Comparison of ENCODE assay signal across 23 cellular contexts in genomic region chr9:123417289-123418051, GRCh38.
A peak's percentile ranks its signal among the peaks of the same experiment; 100 is the strongest.
DNase-seq lines count a peak whose midpoint lies in the region; ATAC-seq, FAIRE-seq and TF ChIP-seq lines count a peak whose summit lies in the region.
"Had no signal": no experiment of that assay in that cellular context is flagged by ENCODE, and none has a peak within 500 bp of the region (broad histone marks: within the 10 kb centered on the region; RNA-seq: fewer than 3 reads in every experiment).

No MANE protein-coding gene starts in this region.

- CTCF ChIA-PET in HEK293 (lab: Yijun Ruan, JAX) (no interaction called here), WTC11 (lab: Charles Lee) (interaction anchor here (0.6 to 2.1 kb wide), 5 partner anchors 10 to 184 kb away, joined by 3 to 7 read pairs (median 3); no protein-coding TSS in a partner anchor)

- no peaks in the 10 kb centered on the region for H3K9me3 ChIP-seq in HEK293 (ENCODE audit: control insufficient read depth, insufficient read depth, low read depth, low read length)
- H3K9me3 ChIP-seq: BE2C, SJSA1 had no signal

- intact Hi-C loops in CD14-positive monocyte (cut with micrococcal nuclease), result no loop called here

- H3K27ac Mint-ChIP-seq in CD14-positive monocyte (peak overlapping the region in 3 of 7 donors; percentile 17 to 47 (median 47)), WTC11 (no peak overlapping the region), neural crest cell (ENCODE audit: unreplicated experiment) (peak overlapping the region; percentile 59)
- H3K27ac Mint-ChIP-seq: HFFc6 had no signal

- H3K4me1 Mint-ChIP-seq in CD14-positive monocyte (no peaks in the 10 kb centered on the region), WTC11 (peaks cover 40% of the 10 kb centered on the region), neural crest cell (peaks cover 62% of the 10 kb centered on the region)
- H3K4me1 Mint-ChIP-seq: CD4-positive, alpha-beta memory T cell had no signal

- peaks cover 0 to 7% of the 10 kb centered on the region in 2 experiments; a peak in 1 of 3 replicates for H3K36me3 ChIP-seq in HEK293 (ENCODE audit: control insufficient read depth in 2 of 2, insufficient read depth in 1 of 2, low read length in 2 of 2)
- H3K36me3 ChIP-seq: BE2C, SJSA1 had no signal

- H3K9me3 Mint-ChIP-seq in CD14-positive monocyte (no peaks in the 10 kb centered on the region), WTC11 (no peaks in the 10 kb centered on the region), neural crest cell (no peaks in the 10 kb centered on the region)
- H3K9me3 Mint-ChIP-seq: HFFc6 had no signal

- TF ChIP-seq CTCF in CD14-positive monocyte (IDR thresholded peaks at IDR 0.05) (no peak), HEK293 (tag by site-specific recombination; IDR thresholded peaks at IDR 0.05) (no peak), WTC11 (IDR thresholded peaks at IDR 0.05) (no peak), neural crest cell (conservative IDR thresholded peaks at IDR 0.05) (no peak)

- 0 out of 2 replicates have a peak, but pooled peaks have one; percentile 16 for ATAC-seq in WTC11

- peaks cover 0 to 5% (median 3%) of the 10 kb centered on the region in 3 donors for H3K27me3 Mint-ChIP-seq in CD14-positive monocyte (ENCODE audit: low read depth in 3 of 3)
- no peaks in the 10 kb centered on the region for H3K27me3 Mint-ChIP-seq in WTC11 (ENCODE audit: low read depth)
- no peaks in the 10 kb centered on the region for H3K27me3 Mint-ChIP-seq in neural crest cell (ENCODE audit: low read depth)
- H3K27me3 Mint-ChIP-seq: CD4-positive, alpha-beta memory T cell had no signal

- no peak overlapping the region for H3K4me3 Mint-ChIP-seq in CD14-positive monocyte
- no peak overlapping the region for H3K4me3 Mint-ChIP-seq in WTC11
- H3K4me3 Mint-ChIP-seq in neural crest cell, result peak overlapping the region; percentile 38
- H3K4me3 Mint-ChIP-seq: CD4-positive, alpha-beta memory T cell; HFFc6 had no signal

- H3K4me3 ChIP-seq in HEK293 (ENCODE audit: low read depth, low read length), result no peak overlapping the region
- H3K4me3 ChIP-seq: PC-9, SJSA1 had no signal

- H3K36me3 Mint-ChIP-seq in CD14-positive monocyte (peaks cover 83 to 91% of the 10 kb centered on the region in 2 donors), WTC11 (0 out of 2 replicates have a peak, but pooled peaks cover 2% of the 10 kb centered on the region), neural crest cell (ENCODE audit: low read depth) (no peaks in the 10 kb centered on the region)

- POLR2A ChIA-PET in HEK293 (lab: Yijun Ruan, JAX) (no interaction called here), WTC11 (lab: Charles Lee) (interaction anchor here (1.0 kb wide), 1 partner anchor 123 kb away, joined by 3 read pairs; no protein-coding TSS in a partner anchor)

- no peak for FAIRE-seq in GM19239 (lab: Jason Lieb, UNC)

- DNase-seq in CD14-positive monocyte (ENCODE audit: low spot score) (peak; percentile 24), WTC11 (ENCODE audit: low spot score) (no peak), neural crest cell (ENCODE audit: low read depth, low spot score) (no peak), amniotic stem cell (lab: John Stamatoyannopoulos, UW) (no peak), GM19239 (ENCODE audit: insufficient read length, low spot score) (no peak), DMS114 treated with DMSO at 0.1 percent for 48 hours (lab: John Stamatoyannopoulos, UW; ENCODE audit: unreplicated experiment) (no peak)
- DNase-seq in activated CD4-positive, alpha-beta T cell treated with anti-CD3 and anti-CD28 coated beads for 1 hour, result no peak
- DNase-seq: BE2C; Calu3; CD4-positive, alpha-beta memory T cell; DMS79; GOT3; HFFc6; MM.1S; NCI-H1092 treated with DMSO at 0.1 percent for 48 hours; NCI-H1694 treated with DMSO at 0.1 percent for 48 hours; NCI-H226; NCI-H524 treated with DMSO at 0.1 percent for 48 hours; NK-92 treated with Interleukin-12 subunit alpha and Interleukin-12 subunit beta, amount 100 ng/mL, for 24 hours; PC-9; SW 1271 had no signal

- no peak overlapping the region for H3K27ac ChIP-seq in HEK293 (ENCODE audit: extremely low read depth, low read depth, low read length)
- H3K27ac ChIP-seq: PC-9, SJSA1 had no signal

- no peaks in the 10 kb centered on the region for H3K4me1 ChIP-seq in HEK293 (ENCODE audit: control insufficient read depth, insufficient read depth, low read length)
- H3K4me1 ChIP-seq: BE2C, SJSA1 had no signal

TF ChIP-seq in HEK293, 187 proteins besides CTCF, POLR2A, EP300 and RAD21:
- no peak for TF ChIP-seq ZFP3 (tag by site-specific recombination; IDR thresholded peaks at IDR 0.05; ENCODE audit: low read depth)
- TF ChIP-seq ZNF768 (tag by site-specific recombination; IDR thresholded peaks at IDR 0.05), result 0 out of 2 replicates have a peak, but pooled peaks have one; percentile 39

TF ChIP-seq in WTC11, 78 proteins besides CTCF, POLR2A, EP300 and RAD21 (continues in another document):
- TF ChIP-seq TP53 (CRISPR knock-in tag; IDR thresholded peaks at IDR 0.05), result no peak
- no peak for TF ChIP-seq NFYB (CRISPR knock-in tag; conservative IDR thresholded peaks at IDR 0.05; ENCODE audit: low read depth)
- no peak for TF ChIP-seq CDX4 (CRISPR knock-in tag; IDR thresholded peaks at IDR 0.05; ENCODE audit: borderline replicate concordance)
- no peak for TF ChIP-seq NFATC4 (CRISPR knock-in tag; IDR thresholded peaks at IDR 0.05)
- TF ChIP-seq ZNF425 (CRISPR knock-in tag; conservative IDR thresholded peaks at IDR 0.05), result no peak
- TF ChIP-seq CBFB (CRISPR knock-in tag; IDR thresholded peaks at IDR 0.05; ENCODE audit: low read depth), result no peak
- TF ChIP-seq ZNF219 (CRISPR knock-in tag; IDR thresholded peaks at IDR 0.05; ENCODE audit: borderline replicate concordance), result no peak
- TF ChIP-seq ZNF423 (CRISPR knock-in tag; IDR thresholded peaks at IDR 0.05), result no peak
- no peak for TF ChIP-seq IRF2 (CRISPR knock-in tag; IDR thresholded peaks at IDR 0.05; ENCODE audit: borderline replicate concordance, low read depth)
- no peak for TF ChIP-seq ZBTB21 (CRISPR knock-in tag; IDR thresholded peaks at IDR 0.05; ENCODE audit: borderline replicate concordance)
- no peak for TF ChIP-seq ZNF317 (CRISPR knock-in tag; IDR thresholded peaks at IDR 0.05; ENCODE audit: borderline replicate concordance, low read depth)
- TF ChIP-seq GTF2I (CRISPR knock-in tag; conservative IDR thresholded peaks at IDR 0.05), result no peak
- no peak for TF ChIP-seq ZNF263 (CRISPR knock-in tag; IDR thresholded peaks at IDR 0.05; ENCODE audit: low read depth)
- TF ChIP-seq CREM (CRISPR knock-in tag; IDR thresholded peaks at IDR 0.05), result no peak
- TF ChIP-seq HMGXB4 (CRISPR knock-in tag; IDR thresholded peaks at IDR 0.05), result no peak
- no peak for TF ChIP-seq ZMAT4 (CRISPR knock-in tag; IDR thresholded peaks at IDR 0.05)
